ENCODE assay signal across 13 cellular contexts in genomic region chr1:28578696-28579218, GRCh38. TPM values are rescaled to one million over a fixed set of nuclear protein-coding genes. Genes with fewer than 3 reads are reported as not detected.
DNase-seq lines count a peak whose midpoint lies in the region; ATAC-seq, FAIRE-seq and TF ChIP-seq lines count a peak whose summit lies in the region.
"Had no signal": no experiment of that assay in that cellular context is flagged by ENCODE, and none has a peak within 500 bp of the region (broad histone marks: within the 10 kb centered on the region; RNA-seq: fewer than 3 reads in every experiment).

No MANE protein-coding gene starts in this region.

- peaks cover 48% of the 10 kb centered on the region for H4K20me1 ChIP-seq in astrocyte (ENCODE audit: insufficient read depth, low read length)

- ATAC-seq in activated CD8-positive, alpha-beta memory T cell treated with anti-CD3 and anti-CD28 coated beads, Interleukin-2, amount 10 ng/mL, durations not matched to agents 7 days and 5 days = no peak
- ATAC-seq in SK-N-SH treated with all-trans-retinoic acid at 6 μM for 48 hours = no peak

- no peaks in the 10 kb centered on the region for H3K27me3 Mint-ChIP-seq in activated CD8-positive, alpha-beta memory T cell treated with anti-CD3 and anti-CD28 coated beads, Interleukin-2, amount 10 ng/mL, durations not matched to agents 7 days and 5 days
- no peaks in the 10 kb centered on the region for H3K27me3 Mint-ChIP-seq in astrocyte (ENCODE audit: low read depth, unreplicated experiment)
- H3K27me3 Mint-ChIP-seq in osteocyte (ENCODE audit: unreplicated experiment) = no peaks in the 10 kb centered on the region

- TF ChIP-seq CTCF in astrocyte (IDR thresholded peaks at IDR 0.05; ENCODE audit: insufficient read depth, low read depth, low read length) (no peak), osteocyte (IDR thresholded peaks at IDR 0.05) (no peak)

- H3K27me3 ChIP-seq in MG63 = no peaks in the 10 kb centered on the region
- H3K27me3 ChIP-seq in astrocyte (ENCODE audit: insufficient read depth, low read length) = no peaks in the 10 kb centered on the region

- no peak for DNase-seq in activated CD8-positive, alpha-beta memory T cell treated with anti-CD3 and anti-CD28 coated beads, Interleukin-2, amount 10 ng/mL, durations not matched to agents 7 days and 5 days
- no peak for DNase-seq in activated CD8-positive, alpha-beta memory T cell treated with anti-CD3 and anti-CD28 coated beads, Interleukin-2, amount 50 U/mL, for 4 hours
- no peak for DNase-seq in MG63
- no peak for DNase-seq in astrocyte (ENCODE audit: low read depth)
- DNase-seq in osteocyte (ENCODE audit: extremely low spot score, unreplicated experiment) = no peak
- no peak for DNase-seq in medulla oblongata (ENCODE audit: extremely low spot score)
- no peak for DNase-seq in GM19240 (ENCODE audit: insufficient read length, low spot score)
- DNase-seq: islet precursor cell; stimulated activated CD4-positive, alpha-beta T cell treated with anti-CD3 and anti-CD28 coated beads, Interleukin-12 subunit alpha, Interleukin-12 subunit beta, amount 100 ng/mL, for 4 hours had no signal

- peaks cover 15% of the 10 kb centered on the region for H3K4me1 ChIP-seq in astrocyte (ENCODE audit: insufficient read depth, low read length)

- H3K4me1 Mint-ChIP-seq in activated CD8-positive, alpha-beta memory T cell treated with anti-CD3 and anti-CD28 coated beads, Interleukin-2, amount 10 ng/mL, durations not matched to agents 7 days and 5 days = peaks cover 31% of the 10 kb centered on the region
- H3K4me1 Mint-ChIP-seq in astrocyte (ENCODE audit: low read depth, unreplicated experiment) = peaks cover 18% of the 10 kb centered on the region
- peaks cover 25% of the 10 kb centered on the region for H3K4me1 Mint-ChIP-seq in osteocyte (ENCODE audit: unreplicated experiment)

- H3K4me2 ChIP-seq in astrocyte (ENCODE audit: low read length) = peak overlapping the region; percentile 93

- no peak overlapping the region for H3K27ac ChIP-seq in astrocyte (ENCODE audit: low read depth, low read length)
- H3K27ac ChIP-seq: neural progenitor cell had no signal

- peaks cover 32% of the 10 kb centered on the region for H3K79me2 ChIP-seq in astrocyte (ENCODE audit: insufficient read depth, low read length)

- no peaks in the 10 kb centered on the region for H3K9me3 Mint-ChIP-seq in activated CD8-positive, alpha-beta memory T cell treated with anti-CD3 and anti-CD28 coated beads, Interleukin-2, amount 10 ng/mL, durations not matched to agents 7 days and 5 days (ENCODE audit: low read depth)
- no peaks in the 10 kb centered on the region for H3K9me3 Mint-ChIP-seq in astrocyte (ENCODE audit: unreplicated experiment)
- H3K9me3 Mint-ChIP-seq in osteocyte (ENCODE audit: unreplicated experiment) = no peaks in the 10 kb centered on the region
- H3K9me3 Mint-ChIP-seq: neural progenitor cell had no signal

- CTCF ChIA-PET in activated CD8-positive, alpha-beta memory T cell treated with anti-CD3 and anti-CD28 coated beads, Interleukin-2, amount 10 ng/mL, durations not matched to agents 7 days and 5 days (lab: Charles Lee) = interaction anchor here (1.0 to 4.4 kb wide), 7 partner anchors 9 to 299 kb away, joined by 3 to 36 read pairs (median 4); partner anchors contain the start of gene TRNAU1AP

- no peaks in the 10 kb centered on the region for H3K9me3 ChIP-seq in MG63
- H3K9me3 ChIP-seq in astrocyte (ENCODE audit: insufficient read depth, low read depth, low read length) = no peaks in the 10 kb centered on the region

- H3K4me3 ChIP-seq in MG63 = peak overlapping the region; percentile 95
- no peak overlapping the region for H3K4me3 ChIP-seq in astrocyte (ENCODE audit: insufficient read depth, low read depth, low read length)
- H3K4me3 ChIP-seq: neural progenitor cell had no signal

- no peak overlapping the region for H2AFZ ChIP-seq in astrocyte (ENCODE audit: low read depth, low read length)
- H2AFZ ChIP-seq: neural progenitor cell had no signal

- peaks cover 47% of the 10 kb centered on the region for H3K36me3 Mint-ChIP-seq in activated CD8-positive, alpha-beta memory T cell treated with anti-CD3 and anti-CD28 coated beads, Interleukin-2, amount 10 ng/mL, durations not matched to agents 7 days and 5 days
- H3K36me3 Mint-ChIP-seq in astrocyte (ENCODE audit: low read depth, unreplicated experiment) (peaks cover 18% of the 10 kb centered on the region), osteocyte (ENCODE audit: unreplicated experiment) (peaks cover 27% of the 10 kb centered on the region)

- H3K4me3 Mint-ChIP-seq in activated CD8-positive, alpha-beta memory T cell treated with anti-CD3 and anti-CD28 coated beads, Interleukin-2, amount 10 ng/mL, durations not matched to agents 7 days and 5 days = peak overlapping the region; percentile 85
- H3K4me3 Mint-ChIP-seq in astrocyte (ENCODE audit: unreplicated experiment) = peak overlapping the region; percentile 45
- H3K4me3 Mint-ChIP-seq in osteocyte (ENCODE audit: unreplicated experiment) = peak overlapping the region; percentile 14

- peak overlapping the region; percentile 89 for H3K27ac Mint-ChIP-seq in activated CD8-positive, alpha-beta memory T cell treated with anti-CD3 and anti-CD28 coated beads, Interleukin-2, amount 10 ng/mL, durations not matched to agents 7 days and 5 days
- H3K27ac Mint-ChIP-seq in astrocyte (ENCODE audit: unreplicated experiment) (peak overlapping the region; percentile 53), osteocyte (ENCODE audit: unreplicated experiment) (peak overlapping the region; percentile 57)
- H3K27ac Mint-ChIP-seq: neural progenitor cell had no signal

- H3K36me3 ChIP-seq in MG63 = peaks cover 51% of the 10 kb centered on the region
- peaks cover 38% of the 10 kb centered on the region for H3K36me3 ChIP-seq in astrocyte (ENCODE audit: insufficient read depth, low read length)
- H3K36me3 ChIP-seq: neural progenitor cell had no signal

- H3K9ac ChIP-seq in astrocyte (ENCODE audit: low read length) = peak overlapping the region; percentile 90
- H3K9ac ChIP-seq: neural progenitor cell had no signal

- no peak for FAIRE-seq in astrocyte (lab: Jason Lieb, UNC)
- FAIRE-seq: bronchial epithelial cell had no signal

TF ChIP-seq in SK-N-SH treated with all-trans-retinoic acid at 6 μM for 48 hours, 23 proteins besides CTCF, POLR2A, EP300 and RAD21:
- TF ChIP-seq, protein P1, sequence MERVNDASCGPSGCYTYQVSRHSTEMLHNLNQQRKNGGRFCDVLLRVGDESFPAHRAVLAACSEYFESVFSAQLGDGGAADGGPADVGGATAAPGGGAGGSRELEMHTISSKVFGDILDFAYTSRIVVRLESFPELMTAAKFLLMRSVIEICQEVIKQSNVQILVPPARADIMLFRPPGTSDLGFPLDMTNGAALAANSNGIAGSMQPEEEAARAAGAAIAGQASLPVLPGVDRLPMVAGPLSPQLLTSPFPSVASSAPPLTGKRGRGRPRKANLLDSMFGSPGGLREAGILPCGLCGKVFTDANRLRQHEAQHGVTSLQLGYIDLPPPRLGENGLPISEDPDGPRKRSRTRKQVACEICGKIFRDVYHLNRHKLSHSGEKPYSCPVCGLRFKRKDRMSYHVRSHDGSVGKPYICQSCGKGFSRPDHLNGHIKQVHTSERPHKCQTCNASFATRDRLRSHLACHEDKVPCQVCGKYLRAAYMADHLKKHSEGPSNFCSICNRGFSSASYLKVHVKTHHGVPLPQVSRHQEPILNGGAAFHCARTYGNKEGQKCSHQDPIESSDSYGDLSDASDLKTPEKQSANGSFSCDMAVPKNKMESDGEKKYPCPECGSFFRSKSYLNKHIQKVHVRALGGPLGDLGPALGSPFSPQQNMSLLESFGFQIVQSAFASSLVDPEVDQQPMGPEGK (CRISPR knock-in tag; IDR thresholded peaks at IDR 0.05; ENCODE audit: borderline replicate concordance) = no peak
- TF ChIP-seq OSR1 (CRISPR knock-in tag; IDR thresholded peaks at IDR 0.05) = no peak
- no peak for TF ChIP-seq TCF4 (CRISPR knock-in tag; IDR thresholded peaks at IDR 0.05; ENCODE audit: borderline replicate concordance)
- TF ChIP-seq ZFP30 (CRISPR knock-in tag; IDR thresholded peaks at IDR 0.05) = no peak
- no peak for TF ChIP-seq ZFP3 (CRISPR knock-in tag; IDR thresholded peaks at IDR 0.05)
- TF ChIP-seq ISL1 (CRISPR knock-in tag; IDR thresholded peaks at IDR 0.05) = no peak
- TF ChIP-seq, protein P2, sequence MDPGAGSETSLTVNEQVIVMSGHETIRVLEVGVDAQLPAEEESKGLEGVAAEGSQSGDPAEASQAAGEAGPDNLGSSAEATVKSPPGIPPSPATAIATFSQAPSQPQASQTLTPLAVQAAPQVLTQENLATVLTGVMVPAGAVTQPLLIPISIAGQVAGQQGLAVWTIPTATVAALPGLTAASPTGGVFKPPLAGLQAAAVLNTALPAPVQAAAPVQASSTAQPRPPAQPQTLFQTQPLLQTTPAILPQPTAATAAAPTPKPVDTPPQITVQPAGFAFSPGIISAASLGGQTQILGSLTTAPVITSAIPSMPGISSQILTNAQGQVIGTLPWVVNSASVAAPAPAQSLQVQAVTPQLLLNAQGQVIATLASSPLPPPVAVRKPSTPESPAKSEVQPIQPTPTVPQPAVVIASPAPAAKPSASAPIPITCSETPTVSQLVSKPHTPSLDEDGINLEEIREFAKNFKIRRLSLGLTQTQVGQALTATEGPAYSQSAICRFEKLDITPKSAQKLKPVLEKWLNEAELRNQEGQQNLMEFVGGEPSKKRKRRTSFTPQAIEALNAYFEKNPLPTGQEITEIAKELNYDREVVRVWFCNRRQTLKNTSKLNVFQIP (CRISPR knock-in tag; IDR thresholded peaks at IDR 0.05; ENCODE audit: borderline replicate concordance, low read depth) = no peak
- no peak for TF ChIP-seq BACH2 (CRISPR knock-in tag; IDR thresholded peaks at IDR 0.05; ENCODE audit: borderline replicate concordance)
- TF ChIP-seq SNAI2 (CRISPR knock-in tag; IDR thresholded peaks at IDR 0.05) = no peak
- no peak for TF ChIP-seq ESRRG (CRISPR knock-in tag; IDR thresholded peaks at IDR 0.05)
- TF ChIP-seq PPARA (CRISPR knock-in tag; IDR thresholded peaks at IDR 0.05; ENCODE audit: borderline replicate concordance) = no peak

RNA-seq across cellular contexts. Expression of gene RAB42, which starts 13.3 kb away (rescaled TPM):
- total RNA-seq in activated CD8-positive, alpha-beta memory T cell treated with anti-CD3 and anti-CD28 coated beads, Interleukin-2, amount 10 ng/mL, durations not matched to agents 7 days and 5 days = not detected
- 12.5 and 14.1 TPM in 2 replicates for total RNA-seq in MG63 (2014; rRNA removed; shearing (Covaris generic); ENCODE audit: low replicate concordance)
- 1.2 and 2.1 TPM in 2 replicates for total RNA-seq in astrocyte
- total RNA-seq in osteocyte = 0.56 and 1.6 TPM in 2 replicates
- total RNA-seq: bronchial epithelial cell, SK-MEL-5 had no signal

RNA-seq across cellular contexts. Expression of gene TRNAU1AP, which starts 25.9 kb away (rescaled TPM):
- total RNA-seq in activated CD8-positive, alpha-beta memory T cell treated with anti-CD3 and anti-CD28 coated beads, Interleukin-2, amount 10 ng/mL, durations not matched to agents 7 days and 5 days = 10 to 100 TPM; 52.8 to 55.2 TPM
- total RNA-seq in MG63 (2014; rRNA removed; shearing (Covaris generic); ENCODE audit: low replicate concordance) = 9.7 and 11.2 TPM in 2 replicates
- total RNA-seq in astrocyte (20.5 and 21.7 TPM in 2 replicates), osteocyte (21.2 and 23.3 TPM in 2 replicates)

Comparison
In these comparisons a context has a peak if more than half of its experiments do, and no peak if none do; other contexts are left out.
1. H3K4me3 Mint-ChIP-seq: peak in every context shown above with its lines; median percentile 85 in activated CD8-positive, alpha-beta memory T cell treated with anti-CD3 and anti-CD28 coated beads, Interleukin-2, amount 10 ng/mL, durations not matched to agents 7 days and 5 days; 45 in astrocyte; 14 in osteocyte.